Comparison of ENCODE assay signal across 16 cellular contexts in genomic region chr5:127280494-127281220, GRCh38. TPM values are rescaled to one million over a fixed set of nuclear protein-coding genes. Genes with fewer than 3 reads are reported as not detected.
DNase-seq lines count a peak whose midpoint lies in the region; ATAC-seq and TF ChIP-seq lines count a peak whose summit lies in the region.
"Had no signal": no experiment of that assay in that cellular context is flagged by ENCODE, and none has a peak within 500 bp of the region (broad histone marks: within the 10 kb centered on the region; RNA-seq: fewer than 3 reads in every experiment).

No MANE protein-coding gene starts in this region.

- no peaks in the 10 kb centered on the region for H3K9me3 ChIP-seq in suprapubic skin
- H3K9me3 ChIP-seq: psoas muscle, tibial artery had no signal

- peaks cover 10% of the 10 kb centered on the region for H3K27me3 Mint-ChIP-seq in stimulated activated naive CD8-positive, alpha-beta T cell treated with anti-CD3 and anti-CD28 coated beads, Interleukin-15, amount 100 ng/mL, for 72 hours

- H3K27me3 ChIP-seq in H7 (ENCODE audit: control insufficient read depth, insufficient read depth, low read length) (no peaks in the 10 kb centered on the region), suprapubic skin (no peaks in the 10 kb centered on the region)
- H3K27me3 ChIP-seq: tibial artery had no signal

- no peak for TF ChIP-seq POLR2A in suprapubic skin (IDR thresholded peaks at IDR 0.05)

- TF ChIP-seq CTCF in AG09309 (IDR thresholded peaks at IDR 0.05; ENCODE audit: control insufficient read depth, insufficient read depth, low read depth, low read length, missing control alignments) (peak; percentile 11), VCaP (conservative IDR thresholded peaks at IDR 0.05) (peak; percentile 64), suprapubic skin (IDR thresholded peaks at IDR 0.05) (no peak)

- H3K9me3 Mint-ChIP-seq in stimulated activated naive CD8-positive, alpha-beta T cell treated with anti-CD3 and anti-CD28 coated beads, Interleukin-15, amount 100 ng/mL, for 72 hours, result no peaks in the 10 kb centered on the region
- H3K9me3 Mint-ChIP-seq: activated CD4-positive, alpha-beta T cell treated with anti-CD3 and anti-CD28 coated beads, Interleukin-2, amount 10 ng/mL, durations not matched to agents 24 days and 14 days; activated naive CD8-positive, alpha-beta T cell treated with anti-CD3 and anti-CD28 coated beads for 36 hours had no signal

- no peaks in the 10 kb centered on the region for H3K36me3 ChIP-seq in H7 (replicated peaks; ENCODE audit: control insufficient read depth, insufficient read depth, low read length)
- no peaks in the 10 kb centered on the region for H3K36me3 ChIP-seq in suprapubic skin
- H3K36me3 ChIP-seq: tibial artery had no signal

- H3K27ac Mint-ChIP-seq in stimulated activated naive CD8-positive, alpha-beta T cell treated with anti-CD3 and anti-CD28 coated beads, Interleukin-15, amount 100 ng/mL, for 72 hours, result no peak overlapping the region
- H3K27ac Mint-ChIP-seq: activated CD4-positive, alpha-beta T cell treated with anti-CD3 and anti-CD28 coated beads, Interleukin-2, amount 10 ng/mL, durations not matched to agents 24 days and 14 days; activated naive CD8-positive, alpha-beta T cell treated with anti-CD3 and anti-CD28 coated beads for 36 hours had no signal

- H3K27ac ChIP-seq in VCaP (peak overlapping the region; percentile 21; the same call in 1 of the 2 replicates), suprapubic skin (no peak overlapping the region)
- H3K27ac ChIP-seq: psoas muscle, tibial artery had no signal

- no peak for ATAC-seq in stimulated activated naive CD8-positive, alpha-beta T cell treated with anti-CD3 and anti-CD28 coated beads, Interleukin-15, amount 100 ng/mL, for 72 hours
- no peak for ATAC-seq in HG03571 (IDR thresholded peaks at IDR 0.05; ENCODE audit: unreplicated experiment)
- ATAC-seq: psoas muscle had no signal

- 75% methylated on average over 9 of the region's 11 CpGs for WGBS in suprapubic skin

- no peak for TF ChIP-seq EP300 in suprapubic skin (IDR thresholded peaks at IDR 0.05)

- no peaks in the 10 kb centered on the region for H3K4me1 Mint-ChIP-seq in stimulated activated naive CD8-positive, alpha-beta T cell treated with anti-CD3 and anti-CD28 coated beads, Interleukin-15, amount 100 ng/mL, for 72 hours
- H3K4me1 Mint-ChIP-seq: activated CD4-positive, alpha-beta T cell treated with anti-CD3 and anti-CD28 coated beads, Interleukin-2, amount 10 ng/mL, durations not matched to agents 24 days and 14 days; activated naive CD8-positive, alpha-beta T cell treated with anti-CD3 and anti-CD28 coated beads for 36 hours had no signal

- no peak overlapping the region for H3K4me3 ChIP-seq in AG09309 (ENCODE audit: control insufficient read depth, low read depth, low read length)
- H3K4me3 ChIP-seq in H7 (ENCODE audit: insufficient read depth, low read depth, low read length), result no peak overlapping the region
- no peak overlapping the region for H3K4me3 ChIP-seq in suprapubic skin
- H3K4me3 ChIP-seq: psoas muscle, tibial artery had no signal

- no peak for DNase-seq in AG09309 (ENCODE audit: low read depth)
- peak; percentile 11 for DNase-seq in H7
- peak; percentile 34 for DNase-seq in iPS-NIHi7 (ENCODE audit: extremely low spot score)
- no peak for DNase-seq in suprapubic skin (ENCODE audit: low spot score in 2 of 2)
- no peak for DNase-seq in stimulated activated naive CD8-positive, alpha-beta T cell treated with anti-CD3 and anti-CD28 coated beads, Interleukin-15, amount 100 ng/mL, for 72 hours
- DNase-seq in NCI-H128 (lab: John Stamatoyannopoulos, UW; ENCODE audit: unreplicated experiment), result no peak
- DNase-seq: activated CD4-positive, alpha-beta T cell treated with anti-CD3 and anti-CD28 coated beads, Interleukin-2, amount 10 ng/mL, durations not matched to agents 24 days and 14 days; activated naive CD8-positive, alpha-beta T cell treated with anti-CD3 and anti-CD28 coated beads for 36 hours; activated T-cell treated with anti-CD3 and anti-CD28 coated beads, Interleukin-2, amount 50 U/mL, for 1 hour; C1 segment of cervical spinal cord; NCI-H446 treated with DMSO at 0.1 percent for 48 hours; psoas muscle; T-helper 9 cell; tibial artery had no signal

- no peak overlapping the region for H3K4me3 Mint-ChIP-seq in stimulated activated naive CD8-positive, alpha-beta T cell treated with anti-CD3 and anti-CD28 coated beads, Interleukin-15, amount 100 ng/mL, for 72 hours
- H3K4me3 Mint-ChIP-seq: activated CD4-positive, alpha-beta T cell treated with anti-CD3 and anti-CD28 coated beads, Interleukin-2, amount 10 ng/mL, durations not matched to agents 24 days and 14 days; activated naive CD8-positive, alpha-beta T cell treated with anti-CD3 and anti-CD28 coated beads for 36 hours had no signal

- H3K4me1 ChIP-seq in suprapubic skin, result no peaks in the 10 kb centered on the region
- H3K4me1 ChIP-seq: psoas muscle, tibial artery had no signal

RNA-seq across cellular contexts. Expression of gene MEGF10, which starts 9.9 kb away (rescaled TPM):
- total RNA-seq in H7 (2014; rRNA removed; shearing (Covaris generic)), result 12.4 and 18.6 TPM in 2 replicates
- total RNA-seq in suprapubic skin, result 1 to 10 TPM; 1.1 to 3.4 (median 2.9) TPM
- total RNA-seq: activated CD4-positive, alpha-beta T cell treated with anti-CD3 and anti-CD28 coated beads, Interleukin-2, amount 10 ng/mL, durations not matched to agents 24 days and 14 days; activated naive CD8-positive, alpha-beta T cell treated with anti-CD3 and anti-CD28 coated beads for 36 hours had no signal

Comparison
In these comparisons a context has a peak if more than half of its experiments do, and no peak if none do; other contexts are left out.
1. DNase-seq: peak in H7 (single experiment) and iPS-NIHi7 (single experiment); none in AG09309 (single experiment), suprapubic skin (0 of 2), stimulated activated naive CD8-positive, alpha-beta T cell treated with anti-CD3 and anti-CD28 coated beads, Interleukin-15, amount 100 ng/mL, for 72 hours (0 of 2) and NCI-H128 (single experiment).
2. CTCF ChIP-seq: peak in AG09309 (single experiment) and VCaP (single experiment); none in suprapubic skin (0 of 2).